1 cellular context compared by ENCODE assay signal in the genomic region with DNA sequence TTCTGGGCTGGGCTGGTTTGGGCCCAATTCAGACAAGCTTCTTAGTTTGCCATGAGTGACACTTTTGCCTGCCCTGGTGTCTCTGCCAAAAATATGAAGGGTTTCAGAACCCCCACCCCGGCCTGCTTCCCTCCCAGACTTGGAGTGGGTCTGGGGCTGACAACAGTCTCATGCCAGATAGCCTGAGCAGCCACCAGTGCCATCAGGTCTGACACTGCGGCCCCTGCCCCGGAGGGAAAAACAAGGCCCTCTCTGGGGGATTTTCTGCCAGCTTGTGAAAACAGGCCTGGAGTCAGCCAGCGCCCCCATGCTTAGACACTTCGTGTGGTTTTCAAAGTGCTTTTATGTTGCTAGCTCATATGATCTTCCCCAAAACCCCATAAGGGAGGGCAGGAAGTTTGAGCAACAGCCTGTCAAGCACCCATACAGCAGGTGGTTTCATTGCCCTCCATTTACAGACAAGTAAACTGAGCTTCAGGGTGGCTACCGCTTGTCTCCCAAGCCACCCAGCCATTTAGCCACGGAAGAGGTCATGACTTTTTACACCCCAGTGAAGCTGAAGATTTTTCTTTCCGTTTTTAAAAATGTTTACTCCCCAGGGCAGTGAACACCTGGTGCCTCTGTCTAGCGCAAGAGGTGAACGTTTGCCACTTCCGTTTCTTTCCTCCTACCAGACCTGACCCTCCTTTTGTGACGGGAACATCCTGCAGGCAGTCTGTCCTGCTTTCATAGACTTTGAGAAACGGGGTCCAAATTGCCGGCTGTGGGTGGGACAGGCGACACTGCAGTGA.
TF ChIP-seq lines count a peak whose summit lies in the region.

No MANE protein-coding gene starts in this region.

TF ChIP-seq in GM12878, 131 proteins besides CTCF, POLR2A, EP300 and RAD21 (continued from another document and continues in another):
- TF ChIP-seq, protein P1, sequence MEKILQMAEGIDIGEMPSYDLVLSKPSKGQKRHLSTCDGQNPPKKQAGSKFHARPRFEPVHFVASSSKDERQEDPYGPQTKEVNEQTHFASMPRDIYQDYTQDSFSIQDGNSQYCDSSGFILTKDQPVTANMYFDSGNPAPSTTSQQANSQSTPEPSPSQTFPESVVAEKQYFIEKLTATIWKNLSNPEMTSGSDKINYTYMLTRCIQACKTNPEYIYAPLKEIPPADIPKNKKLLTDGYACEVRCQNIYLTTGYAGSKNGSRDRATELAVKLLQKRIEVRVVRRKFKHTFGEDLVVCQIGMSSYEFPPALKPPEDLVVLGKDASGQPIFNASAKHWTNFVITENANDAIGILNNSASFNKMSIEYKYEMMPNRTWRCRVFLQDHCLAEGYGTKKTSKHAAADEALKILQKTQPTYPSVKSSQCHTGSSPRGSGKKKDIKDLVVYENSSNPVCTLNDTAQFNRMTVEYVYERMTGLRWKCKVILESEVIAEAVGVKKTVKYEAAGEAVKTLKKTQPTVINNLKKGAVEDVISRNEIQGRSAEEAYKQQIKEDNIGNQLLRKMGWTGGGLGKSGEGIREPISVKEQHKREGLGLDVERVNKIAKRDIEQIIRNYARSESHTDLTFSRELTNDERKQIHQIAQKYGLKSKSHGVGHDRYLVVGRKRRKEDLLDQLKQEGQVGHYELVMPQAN (conservative IDR thresholded peaks at IDR 0.05): peak; percentile 54; the same call in 1 of the 2 replicates
- TF ChIP-seq ZNF217 (IDR thresholded peaks at IDR 0.05) (no peak), POLR2AphosphoS2 (IDR thresholded peaks at IDR 0.05; ENCODE audit: low read depth, low read length) (peak; percentile 62; the same call in 1 of the 2 replicates), ZNF207 (IDR thresholded peaks at IDR 0.05; ENCODE audit: borderline replicate concordance) (0 out of 2 replicates have a peak, but pooled peaks have one; percentile 18), SREBF2 (IDR thresholded peaks at IDR 0.05; ENCODE audit: low read length) (no peak), MEF2B (IDR thresholded peaks at IDR 0.05; ENCODE audit: partially characterized antibody, poor library complexity, severe bottlenecking) (peak; percentile 99), MYB (IDR thresholded peaks at IDR 0.05; ENCODE audit: borderline replicate concordance, low read depth, low read length) (peak; percentile 91), BACH1 (IDR thresholded peaks at IDR 0.05; ENCODE audit: borderline replicate concordance) (no peak; the same call in 1 of the 2 replicates), KDM1A (IDR thresholded peaks at IDR 0.05; ENCODE audit: borderline replicate concordance) (no peak), TBL1XR1 (IDR thresholded peaks at IDR 0.05; ENCODE audit: low read depth, low read length) (peak; percentile 91; the same call in 1 of the 2 replicates), NBN (IDR thresholded peaks at IDR 0.05) (peak; percentile 94), SIN3A (IDR thresholded peaks at IDR 0.05; ENCODE audit: low read depth, low read length) (peak; percentile 65; the same call in 1 of the 2 replicates), FOXK2 (IDR thresholded peaks at IDR 0.05) (peak; percentile 71), RB1 (IDR thresholded peaks at IDR 0.05; ENCODE audit: borderline replicate concordance) (peak; percentile 44; the same call in 1 of the 2 replicates), STAT1 (conservative IDR thresholded peaks at IDR 0.05) (no peak), MTA2 (IDR thresholded peaks at IDR 0.05; ENCODE audit: low read depth) (peak; percentile 90), ESRRA (IDR thresholded peaks at IDR 0.05; ENCODE audit: low read length) (peak; percentile 24; the same call in 1 of the 2 replicates), FOS (IDR thresholded peaks at IDR 0.05; ENCODE audit: borderline replicate concordance, extremely low read depth, insufficient read length) (no peak), BCL11A (IDR thresholded peaks at IDR 0.05; ENCODE audit: low read depth, low read length) (peak; percentile 4), BHLHE40 (IDR thresholded peaks at IDR 0.05; ENCODE audit: borderline replicate concordance in 1 of 2, low read depth in 2 of 2, low read length in 1 of 2) (peak in 1 of 2 experiments; percentile 77), CHD1 (IDR thresholded peaks at IDR 0.05; ENCODE audit: low read depth, low read length) (no peak; the same call in 1 of the 2 replicates), NR2C2 (IDR thresholded peaks at IDR 0.05; ENCODE audit: borderline replicate concordance, control insufficient read depth, insufficient read length, low read depth) (no peak), RCOR1 (conservative IDR thresholded peaks at IDR 0.05; ENCODE audit: low read depth, low read length) (no peak), SMC3 (IDR thresholded peaks at IDR 0.05; ENCODE audit: borderline replicate concordance, low read length) (0 out of 2 replicates have a peak, but pooled peaks have one; percentile 8), ZNF24 (IDR thresholded peaks at IDR 0.05) (no peak; the same call in none of the 2 replicates), TCF7 (IDR thresholded peaks at IDR 0.05; ENCODE audit: borderline replicate concordance) (no peak)
- TF ChIP-seq, protein P2, sequence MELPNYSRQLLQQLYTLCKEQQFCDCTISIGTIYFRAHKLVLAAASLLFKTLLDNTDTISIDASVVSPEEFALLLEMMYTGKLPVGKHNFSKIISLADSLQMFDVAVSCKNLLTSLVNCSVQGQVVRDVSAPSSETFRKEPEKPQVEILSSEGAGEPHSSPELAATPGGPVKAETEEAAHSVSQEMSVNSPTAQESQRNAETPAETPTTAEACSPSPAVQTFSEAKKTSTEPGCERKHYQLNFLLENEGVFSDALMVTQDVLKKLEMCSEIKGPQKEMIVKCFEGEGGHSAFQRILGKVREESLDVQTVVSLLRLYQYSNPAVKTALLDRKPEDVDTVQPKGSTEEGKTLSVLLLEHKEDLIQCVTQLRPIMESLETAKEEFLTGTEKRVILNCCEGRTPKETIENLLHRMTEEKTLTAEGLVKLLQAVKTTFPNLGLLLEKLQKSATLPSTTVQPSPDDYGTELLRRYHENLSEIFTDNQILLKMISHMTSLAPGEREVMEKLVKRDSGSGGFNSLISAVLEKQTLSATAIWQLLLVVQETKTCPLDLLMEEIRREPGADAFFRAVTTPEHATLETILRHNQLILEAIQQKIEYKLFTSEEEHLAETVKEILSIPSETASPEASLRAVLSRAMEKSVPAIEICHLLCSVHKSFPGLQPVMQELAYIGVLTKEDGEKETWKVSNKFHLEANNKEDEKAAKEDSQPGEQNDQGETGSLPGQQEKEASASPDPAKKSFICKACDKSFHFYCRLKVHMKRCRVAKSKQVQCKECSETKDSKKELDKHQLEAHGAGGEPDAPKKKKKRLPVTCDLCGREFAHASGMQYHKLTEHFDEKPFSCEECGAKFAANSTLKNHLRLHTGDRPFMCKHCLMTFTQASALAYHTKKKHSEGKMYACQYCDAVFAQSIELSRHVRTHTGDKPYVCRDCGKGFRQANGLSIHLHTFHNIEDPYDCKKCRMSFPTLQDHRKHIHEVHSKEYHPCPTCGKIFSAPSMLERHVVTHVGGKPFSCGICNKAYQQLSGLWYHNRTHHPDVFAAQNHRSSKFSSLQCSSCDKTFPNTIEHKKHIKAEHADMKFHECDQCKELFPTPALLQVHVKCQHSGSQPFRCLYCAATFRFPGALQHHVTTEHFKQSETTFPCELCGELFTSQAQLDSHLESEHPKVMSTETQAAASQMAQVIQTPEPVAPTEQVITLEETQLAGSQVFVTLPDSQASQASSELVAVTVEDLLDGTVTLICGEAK (IDR thresholded peaks at IDR 0.05; ENCODE audit: borderline replicate concordance): peak; percentile 53; the same call in 1 of the 2 replicates
- TF ChIP-seq, protein P3, sequence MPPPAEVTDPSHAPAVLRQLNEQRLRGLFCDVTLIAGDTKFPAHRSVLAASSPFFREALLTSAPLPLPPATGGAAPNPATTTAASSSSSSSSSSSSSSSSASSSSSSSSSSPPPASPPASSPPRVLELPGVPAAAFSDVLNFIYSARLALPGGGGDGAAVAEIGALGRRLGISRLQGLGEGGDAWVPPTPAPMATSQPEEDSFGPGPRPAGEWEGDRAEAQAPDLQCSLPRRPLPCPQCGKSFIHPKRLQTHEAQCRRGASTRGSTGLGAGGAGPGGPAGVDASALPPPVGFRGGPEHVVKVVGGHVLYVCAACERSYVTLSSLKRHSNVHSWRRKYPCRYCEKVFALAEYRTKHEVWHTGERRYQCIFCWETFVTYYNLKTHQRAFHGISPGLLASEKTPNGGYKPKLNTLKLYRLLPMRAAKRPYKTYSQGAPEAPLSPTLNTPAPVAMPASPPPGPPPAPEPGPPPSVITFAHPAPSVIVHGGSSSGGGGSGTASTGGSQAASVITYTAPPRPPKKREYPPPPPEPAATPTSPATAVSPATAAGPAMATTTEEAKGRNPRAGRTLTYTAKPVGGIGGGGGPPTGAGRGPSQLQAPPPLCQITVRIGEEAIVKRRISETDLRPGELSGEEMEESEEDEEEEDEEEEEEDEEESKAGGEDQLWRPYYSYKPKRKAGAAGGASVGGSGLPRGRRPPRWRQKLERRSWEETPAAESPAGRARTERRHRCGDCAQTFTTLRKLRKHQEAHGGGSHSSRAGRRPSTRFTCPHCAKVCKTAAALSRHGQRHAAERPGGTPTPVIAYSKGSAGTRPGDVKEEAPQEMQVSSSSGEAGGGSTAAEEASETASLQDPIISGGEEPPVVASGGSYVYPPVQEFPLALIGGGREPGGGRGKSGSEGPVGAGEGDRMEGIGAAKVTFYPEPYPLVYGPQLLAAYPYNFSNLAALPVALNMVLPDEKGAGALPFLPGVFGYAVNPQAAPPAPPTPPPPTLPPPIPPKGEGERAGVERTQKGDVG (CRISPR knock-in tag; IDR thresholded peaks at IDR 0.05): no peak
- TF ChIP-seq, protein P4, sequence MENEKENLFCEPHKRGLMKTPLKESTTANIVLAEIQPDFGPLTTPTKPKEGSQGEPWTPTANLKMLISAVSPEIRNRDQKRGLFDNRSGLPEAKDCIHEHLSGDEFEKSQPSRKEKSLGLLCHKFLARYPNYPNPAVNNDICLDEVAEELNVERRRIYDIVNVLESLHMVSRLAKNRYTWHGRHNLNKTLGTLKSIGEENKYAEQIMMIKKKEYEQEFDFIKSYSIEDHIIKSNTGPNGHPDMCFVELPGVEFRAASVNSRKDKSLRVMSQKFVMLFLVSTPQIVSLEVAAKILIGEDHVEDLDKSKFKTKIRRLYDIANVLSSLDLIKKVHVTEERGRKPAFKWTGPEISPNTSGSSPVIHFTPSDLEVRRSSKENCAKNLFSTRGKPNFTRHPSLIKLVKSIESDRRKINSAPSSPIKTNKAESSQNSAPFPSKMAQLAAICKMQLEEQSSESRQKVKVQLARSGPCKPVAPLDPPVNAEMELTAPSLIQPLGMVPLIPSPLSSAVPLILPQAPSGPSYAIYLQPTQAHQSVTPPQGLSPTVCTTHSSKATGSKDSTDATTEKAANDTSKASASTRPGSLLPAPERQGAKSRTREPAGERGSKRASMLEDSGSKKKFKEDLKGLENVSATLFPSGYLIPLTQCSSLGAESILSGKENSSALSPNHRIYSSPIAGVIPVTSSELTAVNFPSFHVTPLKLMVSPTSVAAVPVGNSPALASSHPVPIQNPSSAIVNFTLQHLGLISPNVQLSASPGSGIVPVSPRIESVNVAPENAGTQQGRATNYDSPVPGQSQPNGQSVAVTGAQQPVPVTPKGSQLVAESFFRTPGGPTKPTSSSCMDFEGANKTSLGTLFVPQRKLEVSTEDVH (IDR thresholded peaks at IDR 0.05; ENCODE audit: low read depth, partially characterized antibody): no peak
- TF ChIP-seq, protein P5, sequence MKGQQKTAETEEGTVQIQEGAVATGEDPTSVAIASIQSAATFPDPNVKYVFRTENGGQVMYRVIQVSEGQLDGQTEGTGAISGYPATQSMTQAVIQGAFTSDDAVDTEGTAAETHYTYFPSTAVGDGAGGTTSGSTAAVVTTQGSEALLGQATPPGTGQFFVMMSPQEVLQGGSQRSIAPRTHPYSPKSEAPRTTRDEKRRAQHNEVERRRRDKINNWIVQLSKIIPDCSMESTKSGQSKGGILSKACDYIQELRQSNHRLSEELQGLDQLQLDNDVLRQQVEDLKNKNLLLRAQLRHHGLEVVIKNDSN (IDR thresholded peaks at IDR 0.05; ENCODE audit: borderline replicate concordance, extremely low read length, insufficient read depth, low read depth, low read length): no peak
- TF ChIP-seq, protein P6, sequence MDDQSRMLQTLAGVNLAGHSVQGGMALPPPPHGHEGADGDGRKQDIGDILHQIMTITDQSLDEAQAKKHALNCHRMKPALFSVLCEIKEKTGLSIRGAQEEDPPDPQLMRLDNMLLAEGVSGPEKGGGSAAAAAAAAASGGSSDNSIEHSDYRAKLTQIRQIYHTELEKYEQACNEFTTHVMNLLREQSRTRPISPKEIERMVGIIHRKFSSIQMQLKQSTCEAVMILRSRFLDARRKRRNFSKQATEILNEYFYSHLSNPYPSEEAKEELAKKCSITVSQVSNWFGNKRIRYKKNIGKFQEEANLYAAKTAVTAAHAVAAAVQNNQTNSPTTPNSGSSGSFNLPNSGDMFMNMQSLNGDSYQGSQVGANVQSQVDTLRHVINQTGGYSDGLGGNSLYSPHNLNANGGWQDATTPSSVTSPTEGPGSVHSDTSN (IDR thresholded peaks at IDR 0.05; ENCODE audit: insufficient replicate concordance, low read depth, low read length): peak; percentile 53
- TF ChIP-seq, protein P7, sequence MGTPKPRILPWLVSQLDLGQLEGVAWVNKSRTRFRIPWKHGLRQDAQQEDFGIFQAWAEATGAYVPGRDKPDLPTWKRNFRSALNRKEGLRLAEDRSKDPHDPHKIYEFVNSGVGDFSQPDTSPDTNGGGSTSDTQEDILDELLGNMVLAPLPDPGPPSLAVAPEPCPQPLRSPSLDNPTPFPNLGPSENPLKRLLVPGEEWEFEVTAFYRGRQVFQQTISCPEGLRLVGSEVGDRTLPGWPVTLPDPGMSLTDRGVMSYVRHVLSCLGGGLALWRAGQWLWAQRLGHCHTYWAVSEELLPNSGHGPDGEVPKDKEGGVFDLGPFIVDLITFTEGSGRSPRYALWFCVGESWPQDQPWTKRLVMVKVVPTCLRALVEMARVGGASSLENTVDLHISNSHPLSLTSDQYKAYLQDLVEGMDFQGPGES (IDR thresholded peaks at IDR 0.05): no peak
- TF ChIP-seq, protein P8, sequence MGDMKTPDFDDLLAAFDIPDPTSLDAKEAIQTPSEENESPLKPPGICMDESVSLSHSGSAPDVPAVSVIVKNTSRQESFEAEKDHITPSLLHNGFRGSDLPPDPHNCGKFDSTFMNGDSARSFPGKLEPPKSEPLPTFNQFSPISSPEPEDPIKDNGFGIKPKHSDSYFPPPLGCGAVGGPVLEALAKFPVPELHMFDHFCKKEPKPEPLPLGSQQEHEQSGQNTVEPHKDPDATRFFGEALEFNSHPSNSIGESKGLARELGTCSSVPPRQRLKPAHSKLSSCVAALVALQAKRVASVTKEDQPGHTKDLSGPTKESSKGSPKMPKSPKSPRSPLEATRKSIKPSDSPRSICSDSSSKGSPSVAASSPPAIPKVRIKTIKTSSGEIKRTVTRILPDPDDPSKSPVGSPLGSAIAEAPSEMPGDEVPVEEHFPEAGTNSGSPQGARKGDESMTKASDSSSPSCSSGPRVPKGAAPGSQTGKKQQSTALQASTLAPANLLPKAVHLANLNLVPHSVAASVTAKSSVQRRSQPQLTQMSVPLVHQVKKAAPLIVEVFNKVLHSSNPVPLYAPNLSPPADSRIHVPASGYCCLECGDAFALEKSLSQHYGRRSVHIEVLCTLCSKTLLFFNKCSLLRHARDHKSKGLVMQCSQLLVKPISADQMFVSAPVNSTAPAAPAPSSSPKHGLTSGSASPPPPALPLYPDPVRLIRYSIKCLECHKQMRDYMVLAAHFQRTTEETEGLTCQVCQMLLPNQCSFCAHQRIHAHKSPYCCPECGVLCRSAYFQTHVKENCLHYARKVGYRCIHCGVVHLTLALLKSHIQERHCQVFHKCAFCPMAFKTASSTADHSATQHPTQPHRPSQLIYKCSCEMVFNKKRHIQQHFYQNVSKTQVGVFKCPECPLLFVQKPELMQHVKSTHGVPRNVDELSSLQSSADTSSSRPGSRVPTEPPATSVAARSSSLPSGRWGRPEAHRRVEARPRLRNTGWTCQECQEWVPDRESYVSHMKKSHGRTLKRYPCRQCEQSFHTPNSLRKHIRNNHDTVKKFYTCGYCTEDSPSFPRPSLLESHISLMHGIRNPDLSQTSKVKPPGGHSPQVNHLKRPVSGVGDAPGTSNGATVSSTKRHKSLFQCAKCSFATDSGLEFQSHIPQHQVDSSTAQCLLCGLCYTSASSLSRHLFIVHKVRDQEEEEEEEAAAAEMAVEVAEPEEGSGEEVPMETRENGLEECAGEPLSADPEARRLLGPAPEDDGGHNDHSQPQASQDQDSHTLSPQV (IDR thresholded peaks at IDR 0.05): peak; percentile 58; the same call in 1 of the 2 replicates
